ENCODE assay signal across 2 cellular contexts in the genomic region with DNA sequence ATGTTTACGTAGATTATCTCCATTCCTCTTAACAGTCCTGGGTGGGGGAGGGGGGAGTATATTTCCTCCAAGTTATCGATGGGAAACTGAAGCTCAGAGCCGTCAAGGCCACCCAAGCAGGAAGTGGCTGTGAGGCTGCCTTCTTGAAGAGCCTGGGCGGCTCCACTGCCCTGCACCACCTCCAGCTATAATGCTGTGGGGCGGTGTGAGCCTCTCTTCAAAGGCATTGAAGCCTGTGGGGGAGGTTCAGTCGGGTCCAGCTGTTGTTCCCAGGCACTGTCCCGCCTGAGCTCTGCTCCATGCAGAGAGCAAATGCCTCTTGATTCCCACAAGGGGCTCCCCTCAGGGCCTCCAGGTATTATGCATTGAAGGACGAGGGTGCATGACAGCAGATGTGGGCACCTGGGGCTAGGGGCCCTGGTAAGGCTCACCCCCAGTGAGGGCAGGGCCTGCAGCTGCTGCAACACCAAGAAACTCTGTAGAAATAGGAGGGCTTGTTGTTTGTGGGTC.
TF ChIP-seq lines count a peak whose summit lies in the region.

No MANE protein-coding gene starts in this region.

TF ChIP-seq in GM23338, 12 proteins besides CTCF, POLR2A, EP300 and RAD21 (continues in another document):
- TF ChIP-seq EZH2phosphoT487 (IDR thresholded peaks at IDR 0.05; ENCODE audit: unreplicated experiment) (no peak), JUNB (IDR thresholded peaks at IDR 0.05; ENCODE audit: unreplicated experiment) (no peak), STAT1 (IDR thresholded peaks at IDR 0.05; ENCODE audit: unreplicated experiment) (no peak), ZNF331 (CRISPR knock-in tag; IDR thresholded peaks at IDR 0.05; ENCODE audit: low read depth) (no peak), EZH2 (IDR thresholded peaks at IDR 0.05; ENCODE audit: low read depth, unreplicated experiment) (no peak), ZNF114 (CRISPR knock-in tag; IDR thresholded peaks at IDR 0.05) (no peak), CREB1 (CRISPR knock-in tag; IDR thresholded peaks at IDR 0.05; ENCODE audit: low read depth) (no peak)
- TF ChIP-seq, protein P1, sequence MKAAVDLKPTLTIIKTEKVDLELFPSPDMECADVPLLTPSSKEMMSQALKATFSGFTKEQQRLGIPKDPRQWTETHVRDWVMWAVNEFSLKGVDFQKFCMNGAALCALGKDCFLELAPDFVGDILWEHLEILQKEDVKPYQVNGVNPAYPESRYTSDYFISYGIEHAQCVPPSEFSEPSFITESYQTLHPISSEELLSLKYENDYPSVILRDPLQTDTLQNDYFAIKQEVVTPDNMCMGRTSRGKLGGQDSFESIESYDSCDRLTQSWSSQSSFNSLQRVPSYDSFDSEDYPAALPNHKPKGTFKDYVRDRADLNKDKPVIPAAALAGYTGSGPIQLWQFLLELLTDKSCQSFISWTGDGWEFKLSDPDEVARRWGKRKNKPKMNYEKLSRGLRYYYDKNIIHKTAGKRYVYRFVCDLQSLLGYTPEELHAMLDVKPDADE (IDR thresholded peaks at IDR 0.05) = no peak
- TF ChIP-seq, protein P2, sequence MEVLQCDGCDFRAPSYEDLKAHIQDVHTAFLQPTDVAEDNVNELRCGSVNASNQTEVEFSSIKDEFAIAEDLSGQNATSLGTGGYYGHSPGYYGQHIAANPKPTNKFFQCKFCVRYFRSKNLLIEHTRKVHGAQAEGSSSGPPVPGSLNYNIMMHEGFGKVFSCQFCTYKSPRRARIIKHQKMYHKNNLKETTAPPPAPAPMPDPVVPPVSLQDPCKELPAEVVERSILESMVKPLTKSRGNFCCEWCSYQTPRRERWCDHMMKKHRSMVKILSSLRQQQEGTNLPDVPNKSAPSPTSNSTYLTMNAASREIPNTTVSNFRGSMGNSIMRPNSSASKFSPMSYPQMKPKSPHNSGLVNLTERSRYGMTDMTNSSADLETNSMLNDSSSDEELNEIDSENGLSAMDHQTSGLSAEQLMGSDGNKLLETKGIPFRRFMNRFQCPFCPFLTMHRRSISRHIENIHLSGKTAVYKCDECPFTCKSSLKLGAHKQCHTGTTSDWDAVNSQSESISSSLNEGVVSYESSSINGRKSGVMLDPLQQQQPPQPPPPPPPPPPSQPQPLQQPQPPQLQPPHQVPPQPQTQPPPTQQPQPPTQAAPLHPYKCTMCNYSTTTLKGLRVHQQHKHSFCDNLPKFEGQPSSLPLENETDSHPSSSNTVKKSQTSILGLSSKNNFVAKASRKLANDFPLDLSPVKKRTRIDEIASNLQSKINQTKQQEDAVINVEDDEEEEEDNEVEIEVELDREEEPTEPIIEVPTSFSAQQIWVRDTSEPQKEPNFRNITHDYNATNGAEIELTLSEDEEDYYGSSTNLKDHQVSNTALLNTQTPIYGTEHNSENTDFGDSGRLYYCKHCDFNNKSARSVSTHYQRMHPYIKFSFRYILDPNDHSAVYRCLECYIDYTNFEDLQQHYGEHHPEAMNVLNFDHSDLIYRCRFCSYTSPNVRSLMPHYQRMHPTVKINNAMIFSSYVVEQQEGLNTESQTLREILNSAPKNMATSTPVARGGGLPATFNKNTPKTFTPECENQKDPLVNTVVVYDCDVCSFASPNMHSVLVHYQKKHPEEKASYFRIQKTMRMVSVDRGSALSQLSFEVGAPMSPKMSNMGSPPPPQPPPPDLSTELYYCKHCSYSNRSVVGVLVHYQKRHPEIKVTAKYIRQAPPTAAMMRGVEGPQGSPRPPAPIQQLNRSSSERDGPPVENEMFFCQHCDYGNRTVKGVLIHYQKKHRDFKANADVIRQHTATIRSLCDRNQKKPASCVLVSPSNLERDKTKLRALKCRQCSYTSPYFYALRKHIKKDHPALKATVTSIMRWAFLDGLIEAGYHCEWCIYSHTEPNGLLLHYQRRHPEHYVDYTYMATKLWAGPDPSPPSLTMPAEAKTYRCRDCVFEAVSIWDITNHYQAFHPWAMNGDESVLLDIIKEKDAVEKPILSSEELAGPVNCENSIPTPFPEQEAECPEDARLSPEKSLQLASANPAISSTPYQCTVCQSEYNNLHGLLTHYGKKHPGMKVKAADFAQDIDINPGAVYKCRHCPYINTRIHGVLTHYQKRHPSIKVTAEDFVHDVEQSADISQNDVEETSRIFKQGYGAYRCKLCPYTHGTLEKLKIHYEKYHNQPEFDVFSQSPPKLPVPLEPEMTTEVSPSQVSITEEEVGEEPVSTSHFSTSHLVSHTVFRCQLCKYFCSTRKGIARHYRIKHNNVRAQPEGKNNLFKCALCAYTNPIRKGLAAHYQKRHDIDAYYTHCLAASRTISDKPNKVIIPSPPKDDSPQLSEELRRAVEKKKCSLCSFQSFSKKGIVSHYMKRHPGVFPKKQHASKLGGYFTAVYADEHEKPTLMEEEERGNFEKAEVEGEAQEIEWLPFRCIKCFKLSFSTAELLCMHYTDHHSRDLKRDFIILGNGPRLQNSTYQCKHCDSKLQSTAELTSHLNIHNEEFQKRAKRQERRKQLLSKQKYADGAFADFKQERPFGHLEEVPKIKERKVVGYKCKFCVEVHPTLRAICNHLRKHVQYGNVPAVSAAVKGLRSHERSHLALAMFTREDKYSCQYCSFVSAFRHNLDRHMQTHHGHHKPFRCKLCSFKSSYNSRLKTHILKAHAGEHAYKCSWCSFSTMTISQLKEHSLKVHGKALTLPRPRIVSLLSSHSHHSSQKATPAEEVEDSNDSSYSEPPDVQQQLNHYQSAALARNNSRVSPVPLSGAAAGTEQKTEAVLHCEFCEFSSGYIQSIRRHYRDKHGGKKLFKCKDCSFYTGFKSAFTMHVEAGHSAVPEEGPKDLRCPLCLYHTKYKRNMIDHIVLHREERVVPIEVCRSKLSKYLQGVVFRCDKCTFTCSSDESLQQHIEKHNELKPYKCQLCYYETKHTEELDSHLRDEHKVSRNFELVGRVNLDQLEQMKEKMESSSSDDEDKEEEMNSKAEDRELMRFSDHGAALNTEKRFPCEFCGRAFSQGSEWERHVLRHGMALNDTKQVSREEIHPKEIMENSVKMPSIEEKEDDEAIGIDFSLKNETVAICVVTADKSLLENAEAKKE (CRISPR knock-in tag; IDR thresholded peaks at IDR 0.05) = no peak

TF ChIP-seq in K562, 482 proteins besides CTCF, POLR2A, EP300 and RAD21 (continues in another document):
- TF ChIP-seq GTF2E2 (tag; IDR thresholded peaks at IDR 0.05) (no peak), CBX2 (IDR thresholded peaks at IDR 0.05; ENCODE audit: insufficient read depth, low read length, poor library complexity, severe bottlenecking) (no peak), ZNF551 (CRISPR knock-in tag; IDR thresholded peaks at IDR 0.05) (no peak), ZNF584 (CRISPR knock-in tag; IDR thresholded peaks at IDR 0.05; ENCODE audit: low read depth) (0 out of 2 replicates have a peak, but pooled peaks have one; percentile 40), ZNF764 (CRISPR knock-in tag; IDR thresholded peaks at IDR 0.05; ENCODE audit: low read depth) (no peak), ZKSCAN1 (IDR thresholded peaks at IDR 0.05; ENCODE audit: low read depth, low read length) (no peak), ZNF780A (CRISPR knock-in tag; IDR thresholded peaks at IDR 0.05) (no peak), PTBP1 (IDR thresholded peaks at IDR 0.05; ENCODE audit: low read depth, low read length) (no peak), ZBTB17 (CRISPR knock-in tag; IDR thresholded peaks at IDR 0.05) (no peak), RBFOX2 (IDR thresholded peaks at IDR 0.05; ENCODE audit: low read depth, low read length) (0 out of 2 replicates have a peak, but pooled peaks have one; percentile 23), SMAD4 (CRISPR knock-in tag; conservative IDR thresholded peaks at IDR 0.05) (0 out of 2 replicates have a peak, but pooled peaks have one; percentile 17), ZNF347 (CRISPR knock-in tag; IDR thresholded peaks at IDR 0.05; ENCODE audit: low read depth) (no peak), CBFA2T3 (IDR thresholded peaks at IDR 0.05) (no peak), HDAC1 (IDR thresholded peaks at IDR 0.05) (no peak), HLTF (IDR thresholded peaks at IDR 0.05) (no peak), BRF1 (IDR thresholded peaks at IDR 0.05; ENCODE audit: borderline replicate concordance, extremely low read depth, insufficient read length) (no peak), ZFPM2 (CRISPR knock-in tag; IDR thresholded peaks at IDR 0.05) (no peak), ESRRB (CRISPR knock-in tag; IDR thresholded peaks at IDR 0.05; ENCODE audit: borderline replicate concordance) (no peak), ZNF175 (CRISPR knock-in tag; IDR thresholded peaks at IDR 0.05; ENCODE audit: low read depth) (0 out of 2 replicates have a peak, but pooled peaks have one; percentile 14), MTA2 (IDR thresholded peaks at IDR 0.05; ENCODE audit: low read depth) (no peak), ZNF274 (IDR thresholded peaks at IDR 0.05; ENCODE audit: borderline replicate concordance, low read depth, low read length) (no peak), L3MBTL2 (IDR thresholded peaks at IDR 0.05) (0 out of 2 replicates have a peak, but pooled peaks have one; percentile 25), JUNB (CRISPR knock-in tag; conservative IDR thresholded peaks at IDR 0.05) (no peak), BHLHE40 (IDR thresholded peaks at IDR 0.05; ENCODE audit: low read length) (no peak)
- TF ChIP-seq, protein P3, sequence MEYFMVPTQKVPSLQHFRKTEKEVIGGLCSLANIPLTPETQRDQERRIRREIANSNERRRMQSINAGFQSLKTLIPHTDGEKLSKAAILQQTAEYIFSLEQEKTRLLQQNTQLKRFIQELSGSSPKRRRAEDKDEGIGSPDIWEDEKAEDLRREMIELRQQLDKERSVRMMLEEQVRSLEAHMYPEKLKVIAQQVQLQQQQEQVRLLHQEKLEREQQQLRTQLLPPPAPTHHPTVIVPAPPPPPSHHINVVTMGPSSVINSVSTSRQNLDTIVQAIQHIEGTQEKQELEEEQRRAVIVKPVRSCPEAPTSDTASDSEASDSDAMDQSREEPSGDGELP (CRISPR knock-in tag; IDR thresholded peaks at IDR 0.05; ENCODE audit: borderline replicate concordance) = peak; percentile 70; the same call in 1 of the 2 replicates
- TF ChIP-seq, protein P4, sequence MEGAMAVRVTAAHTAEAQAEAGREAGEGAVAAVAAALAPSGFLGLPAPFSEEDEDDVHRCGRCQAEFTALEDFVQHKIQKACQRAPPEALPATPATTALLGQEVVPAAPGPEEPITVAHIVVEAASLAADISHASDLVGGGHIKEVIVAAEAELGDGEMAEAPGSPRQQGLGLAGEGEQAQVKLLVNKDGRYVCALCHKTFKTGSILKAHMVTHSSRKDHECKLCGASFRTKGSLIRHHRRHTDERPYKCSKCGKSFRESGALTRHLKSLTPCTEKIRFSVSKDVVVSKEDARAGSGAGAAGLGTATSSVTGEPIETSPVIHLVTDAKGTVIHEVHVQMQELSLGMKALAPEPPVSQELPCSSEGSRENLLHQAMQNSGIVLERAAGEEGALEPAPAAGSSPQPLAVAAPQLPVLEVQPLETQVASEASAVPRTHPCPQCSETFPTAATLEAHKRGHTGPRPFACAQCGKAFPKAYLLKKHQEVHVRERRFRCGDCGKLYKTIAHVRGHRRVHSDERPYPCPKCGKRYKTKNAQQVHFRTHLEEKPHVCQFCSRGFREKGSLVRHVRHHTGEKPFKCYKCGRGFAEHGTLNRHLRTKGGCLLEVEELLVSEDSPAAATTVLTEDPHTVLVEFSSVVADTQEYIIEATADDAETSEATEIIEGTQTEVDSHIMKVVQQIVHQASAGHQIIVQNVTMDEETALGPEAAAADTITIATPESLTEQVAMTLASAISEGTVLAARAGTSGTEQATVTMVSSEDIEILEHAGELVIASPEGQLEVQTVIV (CRISPR knock-in tag; IDR thresholded peaks at IDR 0.05; ENCODE audit: borderline replicate concordance) = no peak
- TF ChIP-seq, protein P5, sequence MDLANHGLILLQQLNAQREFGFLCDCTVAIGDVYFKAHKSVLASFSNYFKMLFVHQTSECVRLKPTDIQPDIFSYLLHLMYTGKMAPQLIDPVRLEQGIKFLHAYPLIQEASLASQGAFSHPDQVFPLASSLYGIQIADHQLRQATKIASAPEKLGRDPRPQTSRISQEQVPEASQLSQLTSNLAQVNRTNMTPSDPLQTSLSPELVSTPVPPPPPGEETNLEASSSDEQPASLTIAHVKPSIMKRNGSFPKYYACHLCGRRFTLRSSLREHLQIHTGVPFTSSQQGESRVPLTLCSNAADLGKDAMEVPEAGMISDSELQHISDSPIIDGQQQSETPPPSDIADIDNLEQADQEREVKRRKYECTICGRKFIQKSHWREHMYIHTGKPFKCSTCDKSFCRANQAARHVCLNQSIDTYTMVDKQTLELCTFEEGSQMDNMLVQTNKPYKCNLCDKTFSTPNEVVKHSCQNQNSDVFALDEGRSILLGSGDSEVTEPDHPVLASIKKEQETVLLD (IDR thresholded peaks at IDR 0.05) = no peak
- TF ChIP-seq, protein P6, sequence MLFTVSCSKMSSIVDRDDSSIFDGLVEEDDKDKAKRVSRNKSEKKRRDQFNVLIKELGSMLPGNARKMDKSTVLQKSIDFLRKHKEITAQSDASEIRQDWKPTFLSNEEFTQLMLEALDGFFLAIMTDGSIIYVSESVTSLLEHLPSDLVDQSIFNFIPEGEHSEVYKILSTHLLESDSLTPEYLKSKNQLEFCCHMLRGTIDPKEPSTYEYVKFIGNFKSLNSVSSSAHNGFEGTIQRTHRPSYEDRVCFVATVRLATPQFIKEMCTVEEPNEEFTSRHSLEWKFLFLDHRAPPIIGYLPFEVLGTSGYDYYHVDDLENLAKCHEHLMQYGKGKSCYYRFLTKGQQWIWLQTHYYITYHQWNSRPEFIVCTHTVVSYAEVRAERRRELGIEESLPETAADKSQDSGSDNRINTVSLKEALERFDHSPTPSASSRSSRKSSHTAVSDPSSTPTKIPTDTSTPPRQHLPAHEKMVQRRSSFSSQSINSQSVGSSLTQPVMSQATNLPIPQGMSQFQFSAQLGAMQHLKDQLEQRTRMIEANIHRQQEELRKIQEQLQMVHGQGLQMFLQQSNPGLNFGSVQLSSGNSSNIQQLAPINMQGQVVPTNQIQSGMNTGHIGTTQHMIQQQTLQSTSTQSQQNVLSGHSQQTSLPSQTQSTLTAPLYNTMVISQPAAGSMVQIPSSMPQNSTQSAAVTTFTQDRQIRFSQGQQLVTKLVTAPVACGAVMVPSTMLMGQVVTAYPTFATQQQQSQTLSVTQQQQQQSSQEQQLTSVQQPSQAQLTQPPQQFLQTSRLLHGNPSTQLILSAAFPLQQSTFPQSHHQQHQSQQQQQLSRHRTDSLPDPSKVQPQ (CRISPR knock-in tag; IDR thresholded peaks at IDR 0.05; ENCODE audit: borderline replicate concordance) = no peak
- TF ChIP-seq, protein P7, sequence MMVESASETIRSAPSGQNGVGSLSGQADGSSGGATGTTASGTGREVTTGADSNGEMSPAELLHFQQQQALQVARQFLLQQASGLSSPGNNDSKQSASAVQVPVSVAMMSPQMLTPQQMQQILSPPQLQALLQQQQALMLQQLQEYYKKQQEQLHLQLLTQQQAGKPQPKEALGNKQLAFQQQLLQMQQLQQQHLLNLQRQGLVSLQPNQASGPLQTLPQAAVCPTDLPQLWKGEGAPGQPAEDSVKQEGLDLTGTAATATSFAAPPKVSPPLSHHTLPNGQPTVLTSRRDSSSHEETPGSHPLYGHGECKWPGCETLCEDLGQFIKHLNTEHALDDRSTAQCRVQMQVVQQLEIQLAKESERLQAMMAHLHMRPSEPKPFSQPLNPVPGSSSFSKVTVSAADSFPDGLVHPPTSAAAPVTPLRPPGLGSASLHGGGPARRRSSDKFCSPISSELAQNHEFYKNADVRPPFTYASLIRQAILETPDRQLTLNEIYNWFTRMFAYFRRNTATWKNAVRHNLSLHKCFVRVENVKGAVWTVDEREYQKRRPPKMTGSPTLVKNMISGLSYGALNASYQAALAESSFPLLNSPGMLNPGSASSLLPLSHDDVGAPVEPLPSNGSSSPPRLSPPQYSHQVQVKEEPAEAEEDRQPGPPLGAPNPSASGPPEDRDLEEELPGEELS (CRISPR knock-in tag; IDR thresholded peaks at IDR 0.05; ENCODE audit: borderline replicate concordance) = no peak
